In the genomic region with DNA sequence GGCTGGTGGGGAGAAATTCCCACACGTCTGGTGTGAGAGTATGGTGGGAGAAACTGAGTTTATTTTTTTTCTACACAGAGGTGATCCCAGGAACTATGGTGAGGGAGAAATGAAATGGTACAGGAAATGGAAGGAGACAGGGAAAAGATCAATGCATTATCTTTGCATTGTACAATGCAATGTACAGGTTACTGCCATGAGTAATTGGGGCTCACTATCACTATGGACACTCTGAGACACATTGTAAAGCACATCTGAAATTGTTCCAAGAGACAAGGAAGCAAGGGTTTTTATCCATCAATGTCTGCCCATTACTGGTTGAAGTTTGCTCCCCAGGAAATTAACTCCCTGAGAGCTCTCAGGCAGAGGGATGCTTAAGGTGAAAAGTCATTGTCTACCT, we compare ENCODE assay signal across 28 cellular contexts.
"Had no signal": no experiment of that assay in that cellular context is flagged by ENCODE, and none has a peak within 500 bp of the region (broad histone marks: within the 10 kb centered on the region; RNA-seq: fewer than 3 reads in every experiment).

No MANE protein-coding gene starts in this region.

- ATAC-seq: effector memory CD8-positive, alpha-beta T cell; esophagus mucosa; foreskin keratinocyte; gastrocnemius medialis; gastroesophageal sphincter; heart left ventricle; heart right ventricle had no signal

- H3K4me1 ChIP-seq: colonic mucosa, gastrocnemius medialis had no signal

- H3K36me3 ChIP-seq: colonic mucosa, esophagus muscularis mucosa, esophagus squamous epithelium, gastrocnemius medialis, gastroesophageal sphincter, heart left ventricle, heart right ventricle had no signal

- FAIRE-seq: colon, endometrium, endothelial cell of umbilical vein, frontal cortex had no signal

- H3K4me3 ChIP-seq: colonic mucosa, coronary artery, dorsolateral prefrontal cortex, esophagus muscularis mucosa, esophagus squamous epithelium, gastrocnemius medialis, gastroesophageal sphincter, heart left ventricle, heart right ventricle had no signal

- H3K27me3 ChIP-seq: colonic mucosa, dorsolateral prefrontal cortex, esophagus muscularis mucosa, esophagus squamous epithelium, gastrocnemius medialis, gastroesophageal sphincter, heart left ventricle, heart right ventricle had no signal

- H3K9me3 ChIP-seq: colonic mucosa, esophagus muscularis mucosa, esophagus squamous epithelium, gastrocnemius medialis, gastroesophageal sphincter, heart left ventricle, heart right ventricle had no signal

- H3K27ac ChIP-seq: colonic mucosa, coronary artery, dorsolateral prefrontal cortex, epithelial cell of prostate, esophagus muscularis mucosa, esophagus squamous epithelium, foreskin keratinocyte, gastrocnemius medialis, gastroesophageal sphincter, heart left ventricle, heart right ventricle had no signal

- DNase-seq: colonic mucosa; cortex of kidney; dermis blood vessel endothelial cell; dorsolateral prefrontal cortex; effector CD4-positive, alpha-beta T cell; effector CD8-positive, alpha-beta T cell; effector memory CD4-positive, alpha-beta T cell; effector memory CD8-positive, alpha-beta T cell; endodermal cell; erythroblast; esophagus squamous epithelium; foreskin fibroblast; foreskin keratinocyte; foreskin melanocyte; gastrocnemius medialis; glutamatergic neuron; head of caudate nucleus; heart left ventricle; heart right ventricle had no signal
